ENCODE assay signal across 16 cellular contexts in the genomic region with DNA sequence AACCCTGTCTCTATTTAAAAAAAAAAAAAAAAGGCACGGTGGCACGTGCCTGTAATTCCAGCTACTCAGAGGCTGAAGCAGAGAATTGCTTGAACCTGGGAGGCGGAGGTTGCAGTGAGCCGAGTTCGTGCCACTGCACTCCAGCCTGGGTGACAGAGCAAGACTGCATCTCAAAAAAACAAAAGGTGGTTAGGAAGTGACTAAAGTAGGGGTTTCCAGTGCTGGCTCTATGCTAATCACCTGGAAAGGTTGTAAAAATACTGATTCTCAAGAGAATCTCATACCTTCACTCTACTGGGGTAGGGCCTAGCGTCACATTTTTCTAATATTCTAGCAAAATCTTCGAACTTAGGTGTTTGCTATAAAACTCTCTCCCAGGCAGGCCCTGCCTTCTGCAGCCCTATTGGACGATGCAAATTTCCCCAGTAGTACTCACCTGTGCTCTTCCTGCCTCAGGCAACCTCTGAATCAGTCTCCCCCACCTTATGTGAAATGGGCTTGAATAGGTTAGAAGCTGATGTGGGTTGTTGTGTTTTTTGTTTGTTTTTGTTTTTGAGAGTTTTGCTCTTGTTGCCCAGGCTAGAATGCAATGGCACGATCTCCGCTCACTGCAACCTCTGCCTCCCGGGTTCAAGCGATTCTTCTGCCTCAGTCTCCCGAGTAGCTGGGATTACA. TPM values are rescaled to one million over a fixed set of nuclear protein-coding genes. Genes with fewer than 3 reads are reported as not detected.
DNase-seq lines count a peak whose midpoint lies in the region; ATAC-seq and TF ChIP-seq lines count a peak whose summit lies in the region.
"Had no signal": no experiment of that assay in that cellular context is flagged by ENCODE, and none has a peak within 500 bp of the region (broad histone marks: within the 10 kb centered on the region; RNA-seq: fewer than 3 reads in every experiment).

No MANE protein-coding gene starts in this region.

- no peak overlapping the region for H2BK12ac ChIP-seq in trophoblast cell (ENCODE audit: low read length)

- H3K9ac ChIP-seq in trophoblast cell (ENCODE audit: low read length), result no peak overlapping the region
- H3K9ac ChIP-seq: BLaER1 treated with 17β-estradiol and CSF1 and Interleukin-3, amounts not matched to agents 10 nM and 100 nM; GM23248 had no signal

- peak; percentile 45 for ATAC-seq in RWPE2 (ENCODE audit: low read depth)
- ATAC-seq in GM18907 (IDR thresholded peaks at IDR 0.05; ENCODE audit: unreplicated experiment), result no peak
- ATAC-seq: GM12878, Right ventricle myocardium inferior had no signal

- H3K36me3 ChIP-seq in RWPE2 (ENCODE audit: low read depth), result no peaks in the 10 kb centered on the region
- H3K36me3 ChIP-seq in trophoblast cell (ENCODE audit: control insufficient read depth in 1 of 2, insufficient read depth in 2 of 2, low read length in 2 of 2), result no peaks in the 10 kb centered on the region
- H3K36me3 ChIP-seq: BLaER1 treated with 17β-estradiol and CSF1 and Interleukin-3, amounts not matched to agents 10 nM and 100 nM had no signal

- peaks cover 6% of the 10 kb centered on the region for H3K79me1 ChIP-seq in trophoblast cell (ENCODE audit: low read length)

- H3K4me3 ChIP-seq in RWPE2 (ENCODE audit: severe bottlenecking) (no peak overlapping the region), trophoblast cell (ENCODE audit: low read depth, low read length) (no peak overlapping the region)
- H3K4me3 ChIP-seq: BLaER1 treated with 17β-estradiol and CSF1 and Interleukin-3, amounts not matched to agents 10 nM and 100 nM; GM12878; GM23248 had no signal

- no peak overlapping the region for H3K4me2 ChIP-seq in trophoblast cell (ENCODE audit: low read length)

- H3K36me3 Mint-ChIP-seq in activated T-cell treated with anti-CD3 and anti-CD28 coated beads, Interleukin-2, amount 50 U/mL, for 24 hours (ENCODE audit: low read depth), result no peaks in the 10 kb centered on the region
- H3K36me3 Mint-ChIP-seq in dendritic cell treated with granulocyte-macrophage colony-stimulating factor and Interleukin-4, amounts not matched to agents 40 ng/mL and 50 ng/mL, for 4 days (ENCODE audit: low read depth), result no peaks in the 10 kb centered on the region

- H3K23ac ChIP-seq in trophoblast cell (ENCODE audit: low read length), result no peak overlapping the region

- H3K9me3 ChIP-seq in RWPE2 (ENCODE audit: severe bottlenecking) (no peaks in the 10 kb centered on the region), trophoblast cell (ENCODE audit: insufficient read depth, low read depth, low read length) (no peaks in the 10 kb centered on the region)
- H3K9me3 ChIP-seq: BLaER1 treated with 17β-estradiol and CSF1 and Interleukin-3, amounts not matched to agents 10 nM and 100 nM had no signal

- no peak overlapping the region for H4K91ac ChIP-seq in trophoblast cell (ENCODE audit: low read depth, low read length)

- no peak overlapping the region for H2AFZ ChIP-seq in trophoblast cell (ENCODE audit: insufficient read depth, low read length, poor library complexity)
- H2AFZ ChIP-seq: GM23248 had no signal

- H3K27me3 ChIP-seq in RWPE2 (ENCODE audit: insufficient read depth, poor library complexity, severe bottlenecking) (no peaks in the 10 kb centered on the region), trophoblast cell (ENCODE audit: insufficient read depth, low read length) (no peaks in the 10 kb centered on the region)
- H3K27me3 ChIP-seq: BLaER1 treated with 17β-estradiol and CSF1 and Interleukin-3, amounts not matched to agents 10 nM and 100 nM had no signal

- no peak for DNase-seq in activated T-cell treated with anti-CD3 and anti-CD28 coated beads, Interleukin-2, amount 50 U/mL, for 24 hours
- no peak for DNase-seq in activated T-cell treated with anti-CD3 and anti-CD28 coated beads for 4 hours
- no peak for DNase-seq in RWPE2 (ENCODE audit: low spot score)
- peak; percentile 88 to 93 for DNase-seq in trophoblast cell
- no peak for DNase-seq in HuH-7.5 (ENCODE audit: low spot score)
- DNase-seq in NCI-H1048 (lab: John Stamatoyannopoulos, UW), result no peak
- DNase-seq: DND-41, KG1, NCI-H1436 treated with DMSO at 0.1 percent for 48 hours, NCI-H2081 treated with DMSO at 0.1 percent for 48 hours had no signal

- no peaks in the 10 kb centered on the region for H3K9me3 Mint-ChIP-seq in activated T-cell treated with anti-CD3 and anti-CD28 coated beads, Interleukin-2, amount 50 U/mL, for 24 hours
- no peaks in the 10 kb centered on the region for H3K9me3 Mint-ChIP-seq in dendritic cell treated with granulocyte-macrophage colony-stimulating factor and Interleukin-4, amounts not matched to agents 40 ng/mL and 50 ng/mL, for 4 days

- H3K14ac ChIP-seq in trophoblast cell (ENCODE audit: low read length), result no peak overlapping the region

- no peak overlapping the region for H3K18ac ChIP-seq in trophoblast cell (ENCODE audit: low read length)

- H3K4ac ChIP-seq in trophoblast cell (ENCODE audit: low read depth, low read length), result no peak overlapping the region

- intact Hi-C loops in dendritic cell treated with granulocyte-macrophage colony-stimulating factor and Interleukin-4, amounts not matched to agents 40 ng/mL and 50 ng/mL, for 4 days (cut with micrococcal nuclease), result no loop called here

- no peak for TF ChIP-seq CTCF in RWPE2 (IDR thresholded peaks at IDR 0.05; ENCODE audit: poor library complexity, severe bottlenecking)

- peak overlapping the region; percentile 55 for H3K27ac Mint-ChIP-seq in activated T-cell treated with anti-CD3 and anti-CD28 coated beads, Interleukin-2, amount 50 U/mL, for 24 hours
- peak overlapping the region; percentile 45 for H3K27ac Mint-ChIP-seq in dendritic cell treated with granulocyte-macrophage colony-stimulating factor and Interleukin-4, amounts not matched to agents 40 ng/mL and 50 ng/mL, for 4 days

- peak overlapping the region; percentile 20 for H3K27ac ChIP-seq in RWPE2 (ENCODE audit: poor library complexity, severe bottlenecking)
- no peak overlapping the region for H3K27ac ChIP-seq in trophoblast cell (ENCODE audit: low read depth, low read length)
- H3K27ac ChIP-seq: BLaER1 treated with 17β-estradiol and CSF1 and Interleukin-3, amounts not matched to agents 10 nM and 100 nM; GM23248 had no signal

- H3K79me2 ChIP-seq in trophoblast cell (ENCODE audit: control insufficient read depth, insufficient read depth, low read length, poor library complexity), result no peaks in the 10 kb centered on the region

- no peak overlapping the region for H2BK120ac ChIP-seq in trophoblast cell (ENCODE audit: insufficient read depth, low read length, poor library complexity)

- no peak overlapping the region for H3K4me3 Mint-ChIP-seq in activated T-cell treated with anti-CD3 and anti-CD28 coated beads, Interleukin-2, amount 50 U/mL, for 24 hours
- H3K4me3 Mint-ChIP-seq in dendritic cell treated with granulocyte-macrophage colony-stimulating factor and Interleukin-4, amounts not matched to agents 40 ng/mL and 50 ng/mL, for 4 days, result no peak overlapping the region

- H3K4me1 ChIP-seq in RWPE2 (ENCODE audit: insufficient read depth, poor library complexity, severe bottlenecking) (peaks cover 17% of the 10 kb centered on the region), trophoblast cell (ENCODE audit: control insufficient read depth in 1 of 2, insufficient read depth in 2 of 2, low read length in 2 of 2) (peaks cover 9 to 10% of the 10 kb centered on the region in 2 experiments)

- H2AK5ac ChIP-seq in trophoblast cell (ENCODE audit: low read length), result no peak overlapping the region

- no peak overlapping the region for H4K12ac ChIP-seq in trophoblast cell (ENCODE audit: low read depth, low read length)

- no peak overlapping the region for H4K8ac ChIP-seq in trophoblast cell (ENCODE audit: low read depth, low read length)

- H2BK5ac ChIP-seq in trophoblast cell (ENCODE audit: low read depth, low read length, poor library complexity), result no peak overlapping the region

- H3K27me3 Mint-ChIP-seq in activated T-cell treated with anti-CD3 and anti-CD28 coated beads, Interleukin-2, amount 50 U/mL, for 24 hours, result no peaks in the 10 kb centered on the region
- peaks cover 2% of the 10 kb centered on the region for H3K27me3 Mint-ChIP-seq in dendritic cell treated with granulocyte-macrophage colony-stimulating factor and Interleukin-4, amounts not matched to agents 40 ng/mL and 50 ng/mL, for 4 days

- H3K4me1 Mint-ChIP-seq in activated T-cell treated with anti-CD3 and anti-CD28 coated beads, Interleukin-2, amount 50 U/mL, for 24 hours (ENCODE audit: low read depth), result peaks cover 9% of the 10 kb centered on the region
- peaks cover 12% of the 10 kb centered on the region for H3K4me1 Mint-ChIP-seq in dendritic cell treated with granulocyte-macrophage colony-stimulating factor and Interleukin-4, amounts not matched to agents 40 ng/mL and 50 ng/mL, for 4 days (ENCODE audit: low read depth)

- no CpG with 5 or more reads among the region's 13 CpGs for WGBS in trophoblast cell (ENCODE audit: extremely low coverage, insufficient coverage, insufficient read length)

RNA-seq across cellular contexts. Expression of gene ZP3, which starts 3.5 kb away (rescaled TPM):
- 3.3 and 4.2 TPM in 2 replicates for polyA plus RNA-seq in trophoblast cell (2013)

RNA-seq across cellular contexts. Expression of gene SSC4D, which starts 18.8 kb away (rescaled TPM):
- 7.1 and 7.7 TPM in 2 replicates for polyA plus RNA-seq in trophoblast cell (2013)

RNA-seq across cellular contexts. Expression of gene DTX2, which starts 33.2 kb away (rescaled TPM):
- 23.6 and 23.7 TPM in 2 replicates for polyA plus RNA-seq in trophoblast cell (2013)

Comparison
In these comparisons a context has a peak if more than half of its experiments do, and no peak if none do; other contexts are left out.
1. DNase-seq: peak in trophoblast cell (2 of 2); none in activated T-cell treated with anti-CD3 and anti-CD28 coated beads, Interleukin-2, amount 50 U/mL, for 24 hours (single experiment), activated T-cell treated with anti-CD3 and anti-CD28 coated beads for 4 hours (single experiment), RWPE2 (single experiment), HuH-7.5 (single experiment) and NCI-H1048 (single experiment).